Comparison of ENCODE assay signal across 8 cellular contexts in the genomic region with DNA sequence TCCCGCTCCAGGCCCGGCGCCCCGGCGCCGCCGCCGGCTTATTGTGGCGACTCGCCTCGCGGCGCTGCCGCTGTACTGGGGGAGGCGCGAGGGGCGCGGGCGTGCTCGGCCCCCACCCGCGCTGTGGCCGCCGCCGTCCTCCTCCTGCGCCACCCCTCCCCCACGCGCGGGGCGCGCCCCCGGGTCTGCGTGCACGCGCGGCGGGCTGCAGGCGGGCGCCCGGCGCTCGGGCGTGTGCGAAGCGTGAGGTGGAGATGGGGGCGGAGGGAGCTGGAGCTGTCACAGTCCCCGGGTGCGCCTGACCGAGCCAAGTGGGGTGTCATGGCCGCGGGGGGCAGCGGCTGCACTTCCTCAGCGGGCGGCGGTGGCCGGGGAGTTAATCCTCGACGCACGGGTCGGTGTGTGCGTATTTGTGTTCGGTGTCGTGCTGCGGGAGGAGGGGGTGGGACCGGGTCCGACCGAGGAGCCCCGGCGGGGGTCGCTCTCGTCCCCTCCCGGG. TPM values are rescaled to one million over a fixed set of nuclear protein-coding genes. Genes with fewer than 3 reads are reported as not detected.
DNase-seq lines count a peak whose midpoint lies in the region; ATAC-seq and TF ChIP-seq lines count a peak whose summit lies in the region.

No MANE protein-coding gene starts in this region.

- H3K27ac Mint-ChIP-seq in activated CD4-positive, alpha-beta T cell treated with anti-CD3 and anti-CD28 coated beads for 36 hours: peak overlapping the region; percentile 63

- DNase-seq in A172 (ENCODE audit: low spot score): peak; percentile 48
- DNase-seq in NCI-H2171 treated with DMSO at 0.1 percent for 48 hours (lab: John Stamatoyannopoulos, UW): peak; percentile 65
- DNase-seq in activated CD4-positive, alpha-beta T cell treated with anti-CD3 and anti-CD28 coated beads for 36 hours: peak; percentile 93
- peak; percentile 87 for DNase-seq in colonic mucosa
- peak; percentile 88 for DNase-seq in left lobe of liver (ENCODE audit: low spot score)
- peak; percentile 87 for DNase-seq in stimulated activated CD4-positive, alpha-beta T cell treated with anti-CD3 and anti-CD28 coated beads, Interleukin-1b, Interleukin-23, amount 100 ng/mL, for 48 hours

- H3K9ac ChIP-seq in colonic mucosa (ENCODE audit: low read depth in 2 of 2, low read length in 2 of 2): peak overlapping the region; percentile 89

- no peaks in the 10 kb centered on the region for H3K9me3 Mint-ChIP-seq in activated CD4-positive, alpha-beta T cell treated with anti-CD3 and anti-CD28 coated beads for 36 hours (ENCODE audit: low read depth)

- H3K36me3 ChIP-seq in colonic mucosa: no peaks in the 10 kb centered on the region

- H3K27me3 ChIP-seq in colonic mucosa: no peaks in the 10 kb centered on the region

- CTCF ChIA-PET in activated CD4-positive, alpha-beta T cell treated with anti-CD3 and anti-CD28 coated beads for 36 hours (lab: Charles Lee): interaction anchor here (0.6 to 2.1 kb wide), 3 partner anchors 10 to 249 kb away, joined by 3 to 7 read pairs (median 5); no protein-coding TSS in a partner anchor

- TF ChIP-seq CTCF in colonic mucosa (IDR thresholded peaks at IDR 0.05): no peak

- peak overlapping the region; percentile 94 for H3K4me3 ChIP-seq in colonic mucosa

- H3K27me3 Mint-ChIP-seq in activated CD4-positive, alpha-beta T cell treated with anti-CD3 and anti-CD28 coated beads for 36 hours: no peaks in the 10 kb centered on the region

- peaks cover 10% of the 10 kb centered on the region for H3K36me3 Mint-ChIP-seq in activated CD4-positive, alpha-beta T cell treated with anti-CD3 and anti-CD28 coated beads for 36 hours (ENCODE audit: low read depth)

- intact Hi-C loops in activated CD4-positive, alpha-beta T cell treated with anti-CD3 and anti-CD28 coated beads for 36 hours (cut with DNase I, micrococcal nuclease): loop anchor here (1.0 to 10.0 kb wide), 15 partner anchors 146 to 1300 kb away; partner anchors contain the start of genes ARHGAP19 (in 1 of the 2), CCNJ (in 1 of the 2), EXOSC1 (in 1 of the 2) and FRAT1 (in 1 of the 2)
- intact Hi-C loops in colonic mucosa (cut with DNase I): no loop called here

- H3K4me1 ChIP-seq in colonic mucosa: peaks cover 8% of the 10 kb centered on the region

- peak; percentile 55 for TF ChIP-seq POLR2A in GM18505 (IDR thresholded peaks at IDR 0.05; ENCODE audit: borderline replicate concordance, extremely low read depth, insufficient read depth, insufficient read length)

- H3K27ac ChIP-seq in colonic mucosa: peak overlapping the region; percentile 95

- POLR2A ChIA-PET in activated CD4-positive, alpha-beta T cell treated with anti-CD3 and anti-CD28 coated beads for 36 hours (lab: Charles Lee): interaction anchor here (0.5 to 0.9 kb wide), 3 partner anchors 38 to 55 kb away, joined by 3 to 5 read pairs (median 5); no protein-coding TSS in a partner anchor

- no peaks in the 10 kb centered on the region for H3K9me3 ChIP-seq in colonic mucosa

- ATAC-seq in GM18505 (IDR thresholded peaks at IDR 0.05; ENCODE audit: unreplicated experiment) (peak; percentile 56), HG02970 (IDR thresholded peaks at IDR 0.05; ENCODE audit: low FRiP score, unreplicated experiment) (peak; percentile 43), left lobe of liver (peak; percentile 82)
- peak; percentile 71 for ATAC-seq in activated CD4-positive, alpha-beta T cell treated with anti-CD3 and anti-CD28 coated beads for 36 hours

- H3K4me3 Mint-ChIP-seq in activated CD4-positive, alpha-beta T cell treated with anti-CD3 and anti-CD28 coated beads for 36 hours: peak overlapping the region; percentile 96

- peaks cover 53% of the 10 kb centered on the region for H3K4me1 Mint-ChIP-seq in activated CD4-positive, alpha-beta T cell treated with anti-CD3 and anti-CD28 coated beads for 36 hours

RNA-seq across cellular contexts. Expression of gene LCOR, which starts 0.7 kb away (rescaled TPM):
- total RNA-seq in A172 (2014; rRNA removed; shearing (Covaris generic)): 15.4 and 15.8 TPM in 2 replicates
- 10 to 100 TPM; 22.0 to 23.4 TPM for total RNA-seq in activated CD4-positive, alpha-beta T cell treated with anti-CD3 and anti-CD28 coated beads for 36 hours
- total RNA-seq in colonic mucosa (10 to 100 TPM; 58.6 to 73.1 TPM), left lobe of liver (9.2 TPM)

Comparison
In these comparisons a context has a peak if more than half of its experiments do, and no peak if none do; other contexts are left out.
1. Peak in every context shown above with its lines: DNase-seq, ATAC-seq, H3K4me3 ChIP-seq and H3K27ac ChIP-seq.